8 cellular contexts compared by ENCODE assay signal in genomic region chr14:64294672-64295413, GRCh38. TPM values are rescaled to one million over a fixed set of nuclear protein-coding genes. Genes with fewer than 3 reads are reported as not detected.
A peak's percentile ranks its signal among the peaks of the same experiment; 100 is the strongest.
DNase-seq lines count a peak whose midpoint lies in the region; ATAC-seq and TF ChIP-seq lines count a peak whose summit lies in the region.

No MANE protein-coding gene starts in this region.

- H3K27me3 ChIP-seq in right lobe of liver = peaks cover 0 to 10% of the 10 kb centered on the region in 2 donors

- H3K4me1 Mint-ChIP-seq in activated CD4-positive, alpha-beta T cell treated with anti-CD3 and anti-CD28 coated beads for 36 hours = peaks cover 20% of the 10 kb centered on the region

- TF ChIP-seq CTCF in choroid plexus epithelial cell (conservative IDR thresholded peaks at IDR 0.05; ENCODE audit: low read depth, low read length) = peak; percentile 96
- peak; percentile 64 to 83 (median 76) for TF ChIP-seq CTCF in right lobe of liver (IDR thresholded peaks at IDR 0.05)

- no peaks in the 10 kb centered on the region for H3K36me3 ChIP-seq in right lobe of liver

- no peak overlapping the region for H3K27ac ChIP-seq in right lobe of liver

- ATAC-seq in HG02840 (IDR thresholded peaks at IDR 0.05; ENCODE audit: low FRiP score, unreplicated experiment) (peak; percentile 56), right lobe of liver (peak; percentile 88 to 96 (median 90))
- peak; percentile 81 for ATAC-seq in activated CD4-positive, alpha-beta T cell treated with anti-CD3 and anti-CD28 coated beads for 36 hours

- no peak overlapping the region for H3K27ac Mint-ChIP-seq in activated CD4-positive, alpha-beta T cell treated with anti-CD3 and anti-CD28 coated beads for 36 hours

- peak; percentile 55 to 57 for DNase-seq in NCI-H187 (lab: John Stamatoyannopoulos, UW)
- DNase-seq in NCI-H187 treated with DMSO at 0.1 percent for 48 hours (lab: John Stamatoyannopoulos, UW) = no peak
- peak; percentile 53 for DNase-seq in NCI-H2107 treated with DMSO at 0.1 percent for 48 hours (lab: John Stamatoyannopoulos, UW; ENCODE audit: unreplicated experiment)
- DNase-seq in activated CD4-positive, alpha-beta T cell treated with anti-CD3 and anti-CD28 coated beads for 36 hours = peak; percentile 94
- peak; percentile 68 for DNase-seq in choroid plexus epithelial cell (ENCODE audit: low read depth)
- DNase-seq in right lobe of liver = peak; percentile 70 to 81 (median 76)
- DNase-seq in stimulated activated CD4-positive, alpha-beta T cell treated with anti-CD3 and anti-CD28 coated beads, TNF-alpha, amount 100 ng/mL, for 24 hours (ENCODE audit: low read depth in 3 of 3) = peak; percentile 69 to 88 (median 73)

- H3K27me3 Mint-ChIP-seq in activated CD4-positive, alpha-beta T cell treated with anti-CD3 and anti-CD28 coated beads for 36 hours = peaks cover 25% of the 10 kb centered on the region

- CTCF ChIA-PET in activated CD4-positive, alpha-beta T cell treated with anti-CD3 and anti-CD28 coated beads for 36 hours (lab: Charles Lee) = interaction anchor here (0.6 to 3.8 kb wide), 22 partner anchors 9 to 1035 kb away, joined by 3 to 32 read pairs (median 4); no protein-coding TSS in a partner anchor

- no peaks in the 10 kb centered on the region for H3K9me3 Mint-ChIP-seq in activated CD4-positive, alpha-beta T cell treated with anti-CD3 and anti-CD28 coated beads for 36 hours (ENCODE audit: low read depth)

- no peak for TF ChIP-seq POLR2A in right lobe of liver (IDR thresholded peaks at IDR 0.05)

- peaks cover 0 to 13% (median 6%) of the 10 kb centered on the region in 4 donors for H3K4me1 ChIP-seq in right lobe of liver

- H3K4me3 Mint-ChIP-seq in activated CD4-positive, alpha-beta T cell treated with anti-CD3 and anti-CD28 coated beads for 36 hours = peak overlapping the region; percentile 64

- intact Hi-C loops in activated CD4-positive, alpha-beta T cell treated with anti-CD3 and anti-CD28 coated beads for 36 hours (cut with DNase I, micrococcal nuclease) = loop anchor here (1.0 to 10.0 kb wide), 8 partner anchors 62 to 650 kb away; partner anchors contain the start of genes SYNE2 (in 1 of the 2) and WDR89 (in 1 of the 2)
- intact Hi-C loops in right lobe of liver (cut with DNase I) = loop anchor here in 1 of 2 donors (10.0 kb wide), 1 partner anchor 490 kb away; no protein-coding TSS in a partner anchor

- WGBS in right lobe of liver (ENCODE audit: insufficient coverage, low coverage, low lambda C conversion rate, missing lambda C conversion rate) = 0% methylated on average over 1 of the region's 20 CpGs

- no peaks in the 10 kb centered on the region for H3K36me3 Mint-ChIP-seq in activated CD4-positive, alpha-beta T cell treated with anti-CD3 and anti-CD28 coated beads for 36 hours (ENCODE audit: low read depth)

- H3K4me3 ChIP-seq in choroid plexus epithelial cell (ENCODE audit: low read depth, low read length) = peak overlapping the region; percentile 55
- H3K4me3 ChIP-seq in right lobe of liver = peak overlapping the region; percentile 31 to 45 (median 37)

- no peaks in the 10 kb centered on the region for H3K9me3 ChIP-seq in right lobe of liver

- POLR2A ChIA-PET in activated CD4-positive, alpha-beta T cell treated with anti-CD3 and anti-CD28 coated beads for 36 hours (lab: Charles Lee) = interaction anchor here (0.5 to 1.1 kb wide), 3 partner anchors 8 to 1478 kb away, joined by 5 to 6 read pairs (median 5); no protein-coding TSS in a partner anchor

RNA-seq across cellular contexts. Expression of gene ESR2, which starts 0.7 kb away (rescaled TPM):
- total RNA-seq in activated CD4-positive, alpha-beta T cell treated with anti-CD3 and anti-CD28 coated beads for 36 hours = under 1 TPM; 0.26 to 0.32 TPM
- total RNA-seq in right lobe of liver = under 1 TPM in 1 of 6 experiments, not detected in 5; 0.04 TPM
